1 cellular context compared by ENCODE assay signal in genomic region chr7:98398567-98399372, GRCh38.
TF ChIP-seq lines count a peak whose summit lies in the region.

No MANE protein-coding gene starts in this region.

TF ChIP-seq in SK-N-SH treated with all-trans-retinoic acid at 6 μM for 48 hours, 23 proteins besides CTCF, POLR2A, EP300 and RAD21 (continued from another document):
- TF ChIP-seq TSHZ2 (CRISPR knock-in tag; IDR thresholded peaks at IDR 0.05) (no peak), SNAI2 (CRISPR knock-in tag; IDR thresholded peaks at IDR 0.05) (no peak)
TF ChIP-seq in SK-N-SH treated with all-trans-retinoic acid at 6 μM for 48 hours: peak in this region for 0.
